In genomic region chr10:122349758-122350355, GRCh38 we compare ENCODE assay signal across 27 cellular contexts.
"Had no signal": no experiment of that assay in that cellular context is flagged by ENCODE, and none has a peak within 500 bp of the region (broad histone marks: within the 10 kb centered on the region; RNA-seq: fewer than 3 reads in every experiment).

No MANE protein-coding gene starts in this region.

- H3K36me3 ChIP-seq: brain microvascular endothelial cell, heart right ventricle, pancreas, stomach, vagina had no signal

- ATAC-seq: activated CD4-positive, alpha-beta T cell treated with anti-CD3 and anti-CD28 coated beads for 36 hours; activated naive CD4-positive, alpha-beta T cell treated with anti-CD3 and anti-CD28 coated beads, Interleukin-2, amount 50 U/mL, for 72 hours; activated T-helper 17 cell treated with anti-CD3 and anti-CD28 coated beads, Interleukin-2, amount 50 U/mL, for 72 hours; heart right ventricle; naive thymus-derived CD8-positive, alpha-beta T cell; pancreas; sciatic nerve; stimulated activated memory B cell treated with anti-CD40 and anti-IgM and Interleukin-4, amounts not matched to agents 10 μg/mL and 1 μg/mL and 100 μg/mL, for 72 hours had no signal

- H3K4me3 Mint-ChIP-seq: activated B cell treated with CpG ODN at 0.5 μM for 24 hours; activated CD4-positive, alpha-beta T cell treated with anti-CD3 and anti-CD28 coated beads for 36 hours; activated T-cell treated with anti-CD3 and anti-CD28 coated beads, Interleukin-2, amount 50 U/mL, for 24 hours; activated T-helper 17 cell treated with anti-CD3 and anti-CD28 coated beads, Interleukin-2, amount 50 U/mL, for 72 hours; dendritic cell treated with granulocyte-macrophage colony-stimulating factor and Interleukin-4, amounts not matched to agents 40 ng/mL and 50 ng/mL, for 4 days; naive thymus-derived CD8-positive, alpha-beta T cell; stimulated activated memory B cell treated with anti-CD40 and anti-IgM and Interleukin-4, amounts not matched to agents 10 μg/mL and 1 μg/mL and 100 μg/mL, for 72 hours; type B pancreatic cell had no signal

- H3K9me3 ChIP-seq: heart right ventricle, pancreas, stomach, vagina had no signal

- H3K27ac Mint-ChIP-seq: activated B cell treated with CpG ODN at 0.5 μM for 24 hours; activated CD4-positive, alpha-beta T cell treated with anti-CD3 and anti-CD28 coated beads for 36 hours; activated naive CD4-positive, alpha-beta T cell treated with anti-CD3 and anti-CD28 coated beads, Interleukin-2, amount 50 U/mL, for 72 hours; activated T-cell treated with anti-CD3 and anti-CD28 coated beads, Interleukin-2, amount 50 U/mL, for 24 hours; activated T-helper 17 cell treated with anti-CD3 and anti-CD28 coated beads, Interleukin-2, amount 50 U/mL, for 72 hours; dendritic cell treated with granulocyte-macrophage colony-stimulating factor and Interleukin-4, amounts not matched to agents 40 ng/mL and 50 ng/mL, for 4 days; stimulated activated memory B cell treated with anti-CD40 and anti-IgM and Interleukin-4, amounts not matched to agents 10 μg/mL and 1 μg/mL and 100 μg/mL, for 72 hours had no signal

- H3K4me1 Mint-ChIP-seq: activated T-helper 17 cell treated with anti-CD3 and anti-CD28 coated beads, Interleukin-2, amount 50 U/mL, for 72 hours had no signal

- FAIRE-seq: endometrium, keratinocyte, pancreas had no signal

- H3K4me1 ChIP-seq: pancreas, vagina had no signal

- DNase-seq: activated B cell treated with CpG ODN at 0.5 μM for 24 hours; activated CD4-positive, alpha-beta T cell treated with anti-CD3 and anti-CD28 coated beads for 36 hours; activated CD4-positive, alpha-beta T cell treated with anti-CD3 and anti-CD28 coated beads, Interleukin-2, amount 50 U/mL, for 4 hours; activated CD8-positive, alpha-beta memory T cell treated with anti-CD3 and anti-CD28 coated beads for 24 hours; activated CD8-positive, alpha-beta memory T cell treated with anti-CD3 and anti-CD28 coated beads, Interleukin-2, amount 50 U/mL, for 4 hours; activated T-cell treated with anti-CD3 and anti-CD28 coated beads, Interleukin-2, amount 50 U/mL, for 24 hours; aorta; brain microvascular endothelial cell; caudate nucleus; effector CD4-positive, alpha-beta T cell; foreskin fibroblast; heart right ventricle; naive thymus-derived CD8-positive, alpha-beta T cell; pancreas; stimulated activated CD4-positive, alpha-beta T cell treated with anti-CD3 and anti-CD28 coated beads, Interleukin-15, amount 100 ng/mL, for 24 hours; stomach had no signal

- H3K27me3 Mint-ChIP-seq: activated T-cell treated with anti-CD3 and anti-CD28 coated beads, Interleukin-2, amount 50 U/mL, for 24 hours had no signal

- H3K36me3 Mint-ChIP-seq: activated naive CD4-positive, alpha-beta T cell treated with anti-CD3 and anti-CD28 coated beads, Interleukin-2, amount 50 U/mL, for 72 hours; naive thymus-derived CD8-positive, alpha-beta T cell; stimulated activated memory B cell treated with anti-CD40 and anti-IgM and Interleukin-4, amounts not matched to agents 10 μg/mL and 1 μg/mL and 100 μg/mL, for 72 hours; type B pancreatic cell had no signal

- H3K27ac ChIP-seq: brain microvascular endothelial cell, heart right ventricle, pancreas, vagina had no signal

- H3K4me3 ChIP-seq: heart right ventricle, lung, pancreas, smooth muscle cell, stomach, vagina had no signal

- H3K9me3 Mint-ChIP-seq: activated B cell treated with CpG ODN at 0.5 μM for 24 hours; activated naive CD4-positive, alpha-beta T cell treated with anti-CD3 and anti-CD28 coated beads, Interleukin-2, amount 50 U/mL, for 72 hours; activated T-cell treated with anti-CD3 and anti-CD28 coated beads, Interleukin-2, amount 50 U/mL, for 24 hours; activated T-helper 17 cell treated with anti-CD3 and anti-CD28 coated beads, Interleukin-2, amount 50 U/mL, for 72 hours; dendritic cell treated with granulocyte-macrophage colony-stimulating factor and Interleukin-4, amounts not matched to agents 40 ng/mL and 50 ng/mL, for 4 days; naive thymus-derived CD8-positive, alpha-beta T cell; stimulated activated memory B cell treated with anti-CD40 and anti-IgM and Interleukin-4, amounts not matched to agents 10 μg/mL and 1 μg/mL and 100 μg/mL, for 72 hours had no signal
